21 cellular contexts compared by ENCODE assay signal in the genomic region with DNA sequence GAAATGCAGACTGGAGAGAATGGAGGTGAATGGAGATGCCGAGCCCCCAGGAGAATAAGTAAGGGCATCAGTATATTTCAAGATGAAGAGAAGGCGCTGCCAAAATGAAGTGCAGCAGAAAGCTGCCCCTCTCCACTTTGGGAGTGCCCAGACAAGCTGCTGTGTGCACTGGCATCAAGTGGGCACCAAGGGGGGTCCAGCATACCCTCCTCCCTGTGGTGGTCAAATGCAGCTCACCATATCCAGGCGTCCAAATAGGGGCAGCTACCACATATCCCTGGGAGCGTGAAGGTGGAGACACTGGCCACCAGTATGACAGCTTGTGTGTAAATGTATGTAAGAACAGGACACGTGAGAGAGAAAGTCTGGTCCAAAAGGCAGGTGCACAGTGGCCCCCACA.
"Had no signal": no experiment of that assay in that cellular context is flagged by ENCODE, and none has a peak within 500 bp of the region (broad histone marks: within the 10 kb centered on the region; RNA-seq: fewer than 3 reads in every experiment).

No MANE protein-coding gene starts in this region.

- H3K9me3 ChIP-seq: suprapubic skin had no signal

- H3K27ac ChIP-seq: brain microvascular endothelial cell, neural progenitor cell, right atrium auricular region, suprapubic skin had no signal

- H3K27me3 ChIP-seq: brain microvascular endothelial cell, neural progenitor cell, right atrium auricular region, suprapubic skin had no signal

- H3K27ac Mint-ChIP-seq: activated naive CD4-positive, alpha-beta T cell treated with anti-CD3 and anti-CD28 coated beads, Interleukin-2, amount 50 U/mL, for 72 hours; progenitor cell of endocrine pancreas; stimulated activated effector memory CD8-positive, alpha-beta T cell treated with anti-CD3 and anti-CD28 coated beads, Interleukin-12 subunit alpha, Interleukin-12 subunit beta, amount 100 ng/mL, for 72 hours; stimulated activated naive CD8-positive, alpha-beta T cell treated with anti-CD3 and anti-CD28 coated beads, Interleukin-15, amount 100 ng/mL, for 72 hours; type B pancreatic cell had no signal

- H3K36me3 Mint-ChIP-seq: stimulated activated effector memory CD8-positive, alpha-beta T cell treated with anti-CD3 and anti-CD28 coated beads, Interleukin-12 subunit alpha, Interleukin-12 subunit beta, amount 100 ng/mL, for 72 hours had no signal

- H3K4me3 Mint-ChIP-seq: neural progenitor cell; stimulated activated effector memory CD8-positive, alpha-beta T cell treated with anti-CD3 and anti-CD28 coated beads, Interleukin-12 subunit alpha, Interleukin-12 subunit beta, amount 100 ng/mL, for 72 hours; stimulated activated naive CD8-positive, alpha-beta T cell treated with anti-CD3 and anti-CD28 coated beads, Interleukin-15, amount 100 ng/mL, for 72 hours; type B pancreatic cell had no signal

- H3K9ac ChIP-seq: neural progenitor cell had no signal

- H3K4me2 ChIP-seq: neural progenitor cell had no signal

- DNase-seq: activated CD4-positive, alpha-beta T cell treated with anti-CD3 and anti-CD28 coated beads for 1 hour; activated T-cell treated with anti-CD3 and anti-CD28 coated beads, Interleukin-2, amount 50 U/mL, for 1 hour; aorta; caudate nucleus; dermis blood vessel endothelial cell; effector CD8-positive, alpha-beta T cell; erythroblast; foreskin melanocyte; hippocampal formation; left cardiac atrium; stimulated activated CD4-positive, alpha-beta T cell treated with anti-CD3 and anti-CD28 coated beads, Interleukin-12 subunit alpha, Interleukin-12 subunit beta, amount 100 ng/mL, for 4 hours; stimulated activated naive CD8-positive, alpha-beta T cell treated with anti-CD3 and anti-CD28 coated beads, Interleukin-15, amount 100 ng/mL, for 72 hours; T-helper 9 cell had no signal

- ATAC-seq: activated naive CD4-positive, alpha-beta T cell treated with anti-CD3 and anti-CD28 coated beads, Interleukin-2, amount 50 U/mL, for 72 hours; stimulated activated effector memory CD8-positive, alpha-beta T cell treated with anti-CD3 and anti-CD28 coated beads, Interleukin-12 subunit alpha, Interleukin-12 subunit beta, amount 100 ng/mL, for 72 hours had no signal

- H3K36me3 ChIP-seq: brain microvascular endothelial cell, neural progenitor cell, right atrium auricular region, suprapubic skin had no signal

- H3K4me1 Mint-ChIP-seq: stimulated activated effector memory CD8-positive, alpha-beta T cell treated with anti-CD3 and anti-CD28 coated beads, Interleukin-12 subunit alpha, Interleukin-12 subunit beta, amount 100 ng/mL, for 72 hours; stimulated activated naive CD8-positive, alpha-beta T cell treated with anti-CD3 and anti-CD28 coated beads, Interleukin-15, amount 100 ng/mL, for 72 hours had no signal

- H2AFZ ChIP-seq: neural progenitor cell had no signal

- H3K27me3 Mint-ChIP-seq: stimulated activated naive CD8-positive, alpha-beta T cell treated with anti-CD3 and anti-CD28 coated beads, Interleukin-15, amount 100 ng/mL, for 72 hours; type B pancreatic cell had no signal

- H3K4me3 ChIP-seq: neural progenitor cell, right atrium auricular region, suprapubic skin had no signal
